ENCODE assay signal across 6 cellular contexts in genomic region chrX:70241501-70241900, GRCh38. TPM values are rescaled to one million over a fixed set of nuclear protein-coding genes. Genes with fewer than 3 reads are reported as not detected.
"Had no signal": no experiment of that assay in that cellular context is flagged by ENCODE, and none has a peak within 500 bp of the region (broad histone marks: within the 10 kb centered on the region; RNA-seq: fewer than 3 reads in every experiment).

No MANE protein-coding gene starts in this region.

- H3K4me3 Mint-ChIP-seq: GM23338, H9 had no signal

- H3K9me3 Mint-ChIP-seq: GM23338 had no signal

- H3K27ac Mint-ChIP-seq: GM23338, H9 had no signal

- DNase-seq: H9, HCEC 1CT, IMR-90 had no signal

- ATAC-seq: GM23338 had no signal

RNA-seq across cellular contexts. Expression of gene AWAT1, which starts 7.0 kb away (rescaled TPM):
- total RNA-seq: GM23338, H1, H9, HT-29, IMR-90 had no signal

RNA-seq across cellular contexts. Expression of gene P2RY4, which starts 18.5 kb away (rescaled TPM):
- total RNA-seq: H1, H9, HT-29, IMR-90 had no signal

RNA-seq across cellular contexts. Expression of gene ARR3, which starts 26.6 kb away (rescaled TPM):
- total RNA-seq: GM23338, H1, H9, HT-29, IMR-90 had no signal

RNA-seq across cellular contexts. Expression of gene RAB41, which starts 40.5 kb away (rescaled TPM):
- total RNA-seq: GM23338, H1, H9, HT-29, IMR-90 had no signal
